ENCODE assay signal across 20 cellular contexts in the genomic region with DNA sequence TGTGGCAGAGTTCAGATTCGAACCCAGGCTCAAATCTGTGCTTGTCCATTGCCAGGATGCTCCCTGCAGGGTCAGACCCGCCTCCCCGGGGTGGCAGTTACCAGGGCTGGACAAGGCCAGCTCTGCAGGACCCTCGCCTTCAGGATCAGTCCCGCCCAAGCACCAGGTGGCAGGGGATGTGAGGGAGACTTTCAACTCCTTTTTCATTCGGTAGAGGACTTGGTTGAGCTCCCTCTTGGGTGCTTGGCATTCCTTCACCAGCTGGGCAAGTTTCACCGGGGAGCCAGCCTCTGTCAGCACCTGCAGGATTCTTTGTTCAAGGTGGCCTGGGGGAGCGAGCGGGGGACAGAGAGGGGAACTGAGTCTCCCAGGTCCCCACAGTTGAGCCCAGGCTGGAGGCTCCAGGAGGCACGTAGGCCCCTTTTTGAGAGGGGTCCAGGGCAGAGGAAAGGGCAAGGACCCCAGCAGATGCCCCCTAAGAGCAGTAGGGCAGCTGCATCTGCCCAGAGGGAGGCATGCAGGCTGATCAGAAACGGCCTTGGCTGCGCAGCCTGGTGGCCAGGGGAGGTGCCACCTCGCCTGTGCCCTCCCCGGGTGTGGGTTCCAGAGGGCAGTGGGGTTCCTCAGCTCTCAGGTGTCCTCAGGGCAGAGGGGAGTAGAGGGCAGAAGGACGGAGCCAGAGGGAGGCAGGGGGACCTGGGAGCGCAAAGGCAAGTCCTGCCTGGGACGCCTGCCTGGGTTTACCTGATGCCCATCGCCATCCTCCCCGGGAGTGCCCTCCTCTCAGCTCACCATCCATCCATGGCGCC. TPM values are rescaled to one million over a fixed set of nuclear protein-coding genes. Genes with fewer than 3 reads are reported as not detected.
DNase-seq lines count a peak whose midpoint lies in the region; ATAC-seq and TF ChIP-seq lines count a peak whose summit lies in the region.
"Had no signal": no experiment of that assay in that cellular context is flagged by ENCODE, and none has a peak within 500 bp of the region (broad histone marks: within the 10 kb centered on the region; RNA-seq: fewer than 3 reads in every experiment).

No MANE protein-coding gene starts in this region.

- H3K4me2 ChIP-seq in BLaER1 = peak overlapping the region; percentile 95
- H3K4me2 ChIP-seq: SK-N-SH had no signal

- H3K9me3 ChIP-seq in BLaER1 = no peaks in the 10 kb centered on the region
- H3K9me3 ChIP-seq: SK-N-SH had no signal

- peaks cover 69% of the 10 kb centered on the region for H3K4me1 ChIP-seq in BLaER1

- peaks cover 19% of the 10 kb centered on the region for H4K20me1 ChIP-seq in BLaER1

- POLR2A ChIA-PET in GM10248 (lab: Yijun Ruan, JAX) = no interaction called here

- DNase-seq in GM10248 (ENCODE audit: extremely low spot score) (peak; percentile 2), coronary artery (ENCODE audit: low spot score) (peak; percentile 69), neural crest cell (ENCODE audit: low read depth, low spot score) (no peak), NAMALWA (ENCODE audit: low spot score) (no peak), NCI-H1417 (lab: John Stamatoyannopoulos, UW) (no peak)
- DNase-seq: activated CD8-positive, alpha-beta T cell treated with anti-CD3 and anti-CD28 coated beads, Interleukin-2, amount 10 ng/mL, durations not matched to agents 7 days and 5 days; brain microvascular endothelial cell; COR-L47; H9; NCI-H2107; right cardiac atrium; SK-N-SH had no signal

- H3K36me3 Mint-ChIP-seq in neural crest cell (ENCODE audit: low read depth) = no peaks in the 10 kb centered on the region
- H3K36me3 Mint-ChIP-seq: WTC11 had no signal

- CTCF ChIA-PET in GM10248 (lab: Yijun Ruan, JAX) = interaction anchor here (1.0 to 1.3 kb wide), 6 partner anchors 10 to 38 kb away, joined by 3 to 4 read pairs (median 3); no protein-coding TSS in a partner anchor

- H3K9me3 Mint-ChIP-seq in neural crest cell = no peaks in the 10 kb centered on the region
- H3K9me3 Mint-ChIP-seq: activated T-helper 1 cell treated with anti-CD3 and anti-CD28 coated beads, Interleukin-12 subunit alpha, Interleukin-12 subunit beta, Interleukin-2, Interleukin-4 antibody, amounts not matched to agents 30 ng/mL and 10 ng/mL and 1 ng/mL, durations not matched to agents 14 hours and 24 hours and 36 hours; H9; stimulated activated effector memory CD8-positive, alpha-beta T cell treated with anti-CD3 and anti-CD28 coated beads, Interleukin-12 subunit alpha, Interleukin-12 subunit beta, amount 100 ng/mL, for 72 hours; T-helper 2 cell treated with Interferon-gamma antibody and Interleukin-4, amounts not matched to agents 5 μg/mL and 100 μg/mL, for 36 hours; WTC11 had no signal

- H3K27ac ChIP-seq in BLaER1 = no peak overlapping the region
- H3K27ac ChIP-seq in coronary artery = no peak overlapping the region
- H3K27ac ChIP-seq: brain microvascular endothelial cell had no signal

- H3K4me3 Mint-ChIP-seq in neural crest cell = no peak overlapping the region
- H3K4me3 Mint-ChIP-seq: activated CD8-positive, alpha-beta T cell treated with anti-CD3 and anti-CD28 coated beads, Interleukin-2, amount 10 ng/mL, durations not matched to agents 7 days and 5 days; H9; WTC11 had no signal

- TF ChIP-seq CTCF in GM10248 (IDR thresholded peaks at IDR 0.05; ENCODE audit: control extremely low read depth, extremely low read depth, low read depth, missing control alignments) (no peak), coronary artery (IDR thresholded peaks at IDR 0.05) (no peak), neural crest cell (conservative IDR thresholded peaks at IDR 0.05) (no peak)

- no peak for ATAC-seq in GM18873 (IDR thresholded peaks at IDR 0.05; ENCODE audit: low FRiP score, unreplicated experiment)
- ATAC-seq: activated CD8-positive, alpha-beta T cell treated with anti-CD3 and anti-CD28 coated beads, Interleukin-2, amount 10 ng/mL, durations not matched to agents 7 days and 5 days; right cardiac atrium; stimulated activated effector memory CD8-positive, alpha-beta T cell treated with anti-CD3 and anti-CD28 coated beads, Interleukin-12 subunit alpha, Interleukin-12 subunit beta, amount 100 ng/mL, for 72 hours; WTC11 had no signal

- peaks cover 9% of the 10 kb centered on the region for H3K27me3 ChIP-seq in BLaER1

- H3K9ac ChIP-seq in BLaER1 = no peak overlapping the region
- H3K9ac ChIP-seq: SK-N-SH had no signal

- no peaks in the 10 kb centered on the region for H3K4me1 Mint-ChIP-seq in neural crest cell
- H3K4me1 Mint-ChIP-seq: H9, WTC11 had no signal

- peaks cover 18% of the 10 kb centered on the region for H3K27me3 Mint-ChIP-seq in neural crest cell (ENCODE audit: low read depth)

- H3K4me3 ChIP-seq in BLaER1 = no peak overlapping the region
- H3K4me3 ChIP-seq in coronary artery = no peak overlapping the region

- H3K36me3 ChIP-seq in BLaER1 = no peaks in the 10 kb centered on the region
- H3K36me3 ChIP-seq: brain microvascular endothelial cell had no signal

- H3K27ac Mint-ChIP-seq in neural crest cell (ENCODE audit: unreplicated experiment) = peak overlapping the region; percentile 57
- H3K27ac Mint-ChIP-seq: activated T-helper 1 cell treated with anti-CD3 and anti-CD28 coated beads, Interleukin-12 subunit alpha, Interleukin-12 subunit beta, Interleukin-2, Interleukin-4 antibody, amounts not matched to agents 30 ng/mL and 10 ng/mL and 1 ng/mL, durations not matched to agents 14 hours and 24 hours and 36 hours; H9; T-helper 2 cell treated with Interferon-gamma antibody and Interleukin-4, amounts not matched to agents 5 μg/mL and 100 μg/mL, for 36 hours; WTC11 had no signal

RNA-seq across cellular contexts. Expression of gene ZBP1, which starts 3.9 kb away (rescaled TPM):
- total RNA-seq in neural crest cell = not detected in 2 replicates
- total RNA-seq: endothelial cell of umbilical vein, H9, NCI-H460, WTC11 had no signal

RNA-seq across cellular contexts. Expression of gene PCK1, which starts 55.4 kb away (rescaled TPM):
- not detected in 2 replicates for total RNA-seq in neural crest cell
- total RNA-seq: activated CD8-positive, alpha-beta T cell treated with anti-CD3 and anti-CD28 coated beads, Interleukin-2, amount 10 ng/mL, durations not matched to agents 7 days and 5 days; activated T-helper 1 cell treated with anti-CD3 and anti-CD28 coated beads, Interleukin-12 subunit alpha, Interleukin-12 subunit beta, Interleukin-2, Interleukin-4 antibody, amounts not matched to agents 30 ng/mL and 10 ng/mL and 1 ng/mL, durations not matched to agents 14 hours and 24 hours and 36 hours; endothelial cell of umbilical vein; H9 had no signal

Comparison
In these comparisons a context has a peak if more than half of its experiments do, and no peak if none do; other contexts are left out.
1. DNase-seq: peak in GM10248 (single experiment) and coronary artery (single experiment); none in neural crest cell (single experiment), NAMALWA (single experiment) and NCI-H1417 (0 of 3).